Comparison of ENCODE assay signal across 11 cellular contexts in genomic region chrX:74423289-74423985, GRCh38. TPM values are rescaled to one million over a fixed set of nuclear protein-coding genes. Genes with fewer than 3 reads are reported as not detected.
DNase-seq lines count a peak whose midpoint lies in the region; ATAC-seq, FAIRE-seq and TF ChIP-seq lines count a peak whose summit lies in the region.
"Had no signal": no experiment of that assay in that cellular context is flagged by ENCODE, and none has a peak within 500 bp of the region (broad histone marks: within the 10 kb centered on the region; RNA-seq: fewer than 3 reads in every experiment).

No MANE protein-coding gene starts in this region.

- peak overlapping the region; percentile 88 to 96 for H3K4me2 ChIP-seq in H1 (ENCODE audit: insufficient read depth in 1 of 2, low read depth in 2 of 2, low read length in 2 of 2)

- H3K23ac ChIP-seq in H1 (ENCODE audit: insufficient read length) = no peak overlapping the region

- POLR2A ChIA-PET in H1 (lab: Charles Lee; ENCODE audit: partially characterized antibody) = interaction anchor here (1.1 to 1.8 kb wide), 3 partner anchors 8 to 113 kb away, joined by 3 to 5 read pairs (median 3); no protein-coding TSS in a partner anchor
- POLR2A ChIA-PET in naive thymus-derived CD4-positive, alpha-beta T cell (lab: Charles Lee) = no interaction called here

- peak; percentile 45 for FAIRE-seq in H1 (lab: Jason Lieb, UNC)
- no peak for FAIRE-seq in kidney (lab: Jason Lieb, UNC)
- FAIRE-seq: pancreas had no signal

- H3K4me1 ChIP-seq in H1 (replicated peaks in 1 of 4; ENCODE audit: control insufficient read depth in 3 of 4, insufficient read depth in 4 of 4, low read length in 3 of 4) (peaks cover 0 to 8% (median 3%) of the 10 kb centered on the region in 4 experiments; a peak in 4 of 7 replicates), tibial nerve (peaks cover 0 to 15% (median 0%) of the 10 kb centered on the region in 4 donors), kidney (ENCODE audit: control insufficient read depth in 1 of 2, insufficient read depth in 1 of 2, low read depth in 1 of 2, low read length in 2 of 2) (peaks cover 0 to 3% of the 10 kb centered on the region in 2 donors)
- H3K4me1 ChIP-seq in naive thymus-derived CD4-positive, alpha-beta T cell (ENCODE audit: control insufficient read depth in 2 of 2, insufficient read depth in 2 of 2, low read length in 2 of 2) = peaks cover 3% of the 10 kb centered on the region in 2 donors
- H3K4me1 ChIP-seq: pancreas had no signal

- H3K79me1 ChIP-seq in H1 (ENCODE audit: low read depth, low read length) = no peaks in the 10 kb centered on the region

- H2AK5ac ChIP-seq in H1 (ENCODE audit: low read depth, low read length) = no peak overlapping the region

- TF ChIP-seq CTCF in H1 (IDR thresholded peaks at IDR 0.05; ENCODE audit: control extremely low read depth in 1 of 3, insufficient read depth in 1 of 3, low read depth in 1 of 3, low read length in 3 of 3) = no peak
- no peak for TF ChIP-seq CTCF in tibial nerve (IDR thresholded peaks at IDR 0.05)
- no peak for TF ChIP-seq CTCF in kidney (IDR thresholded peaks at IDR 0.05; ENCODE audit: borderline replicate concordance, extremely low read depth, insufficient read depth)

- WGBS in H1 (ENCODE audit: extremely low coverage in 1 of 2, insufficient coverage in 1 of 2, insufficient read length in 1 of 2, insufficient replicate concordance in 2 of 2, low coverage in 1 of 2, low lambda C conversion rate in 2 of 2, missing lambda C conversion rate in 1 of 2), 2 experiments = 68% methylated on average over 5 of the region's 6 CpGs; no CpG with 5 or more reads in 1 of the 2 experiments
- 69 to 73% methylated on average over 5 to 6 of the region's 6 CpGs for WGBS in tibial nerve, 2 donors

- ATAC-seq in naive thymus-derived CD4-positive, alpha-beta T cell = no peak

- H3K4me1 Mint-ChIP-seq in activated naive CD4-positive, alpha-beta T cell treated with anti-CD3 and anti-CD28 coated beads, Interleukin-2, amount 50 U/mL, for 24 hours = peaks cover 9% of the 10 kb centered on the region
- H3K4me1 Mint-ChIP-seq in naive thymus-derived CD4-positive, alpha-beta T cell = peaks cover 0 to 14% (median 9%) of the 10 kb centered on the region in 7 donors

- H2BK20ac ChIP-seq in H1 (ENCODE audit: low read length) = no peak overlapping the region; the same call in 1 of the 2 replicates

- no peak overlapping the region for H3K56ac ChIP-seq in H1 (replicated peaks; ENCODE audit: insufficient read length, low read depth, low read length)

- H2BK12ac ChIP-seq in H1 (ENCODE audit: low read depth, low read length) = no peak overlapping the region

- H4K8ac ChIP-seq in H1 (ENCODE audit: extremely low read depth, insufficient read depth, low read length) = no peak overlapping the region; the same call in 1 of the 2 replicates

- H3K27me3 Mint-ChIP-seq in activated naive CD4-positive, alpha-beta T cell treated with anti-CD3 and anti-CD28 coated beads, Interleukin-2, amount 50 U/mL, for 24 hours = peaks cover 5% of the 10 kb centered on the region
- peaks cover 0 to 47% (median 9%) of the 10 kb centered on the region in 5 donors for H3K27me3 Mint-ChIP-seq in naive thymus-derived CD4-positive, alpha-beta T cell

- no peak overlapping the region for H3K14ac ChIP-seq in H1 (ENCODE audit: insufficient read length)

- H3K36me3 ChIP-seq in H1 (ENCODE audit: control insufficient read depth in 2 of 4, insufficient read depth in 4 of 4, low read length in 3 of 4) = no peaks in the 10 kb centered on the region
- H3K36me3 ChIP-seq in naive thymus-derived CD4-positive, alpha-beta T cell (ENCODE audit: control insufficient read depth in 2 of 3, insufficient read depth in 3 of 3, low read length in 3 of 3) = no peaks in the 10 kb centered on the region
- no peaks in the 10 kb centered on the region for H3K36me3 ChIP-seq in tibial nerve
- H3K36me3 ChIP-seq in kidney (ENCODE audit: control insufficient read depth in 1 of 2, insufficient read depth in 2 of 2, low read length in 2 of 2) = no peaks in the 10 kb centered on the region
- H3K36me3 ChIP-seq: pancreas had no signal

- H2BK5ac ChIP-seq in H1 (ENCODE audit: low read depth, low read length) = no peak overlapping the region

- H3K27ac Mint-ChIP-seq in activated naive CD4-positive, alpha-beta T cell treated with anti-CD3 and anti-CD28 coated beads, Interleukin-2, amount 50 U/mL, for 24 hours = no peak overlapping the region
- H3K27ac Mint-ChIP-seq in naive thymus-derived CD4-positive, alpha-beta T cell = no peak overlapping the region

- TF ChIP-seq POLR2A in H1 (IDR thresholded peaks at IDR 0.05; ENCODE audit: control extremely low read depth in 1 of 2, low read depth in 2 of 2, low read length in 2 of 2) (no peak), tibial nerve (IDR thresholded peaks at IDR 0.05) (no peak)

- intact Hi-C loops in naive thymus-derived CD4-positive, alpha-beta T cell (cut with micrococcal nuclease) = loop anchor here in 1 of 2 donors (5.0 to 10.0 kb wide), 3 partner anchors 111 to 189 kb away; partner anchors contain the start of gene RLIM
- intact Hi-C loops in kidney (cut with DNase I) = no loop called here

- H4K91ac ChIP-seq in H1 (replicated peaks; ENCODE audit: insufficient read length, low read length) = no peak overlapping the region

- DNase-seq in activated naive CD4-positive, alpha-beta T cell treated with Interleukin-2 at 50 U/mL for 16 hours = no peak
- DNase-seq in H1 (ENCODE audit: low read depth in 1 of 2, low spot score in 2 of 2) (no peak), tibial nerve (ENCODE audit: low spot score in 2 of 2) (no peak), kidney (no peak), T-helper 2 cell (no peak)
- no peak for DNase-seq in naive thymus-derived CD4-positive, alpha-beta T cell
- no peak for DNase-seq in activated effector memory CD4-positive, alpha-beta T cell treated with anti-CD3 and anti-CD28 coated beads, Interleukin-2, amount 50 U/mL, for 16 hours
- DNase-seq: NCI-H446 treated with DMSO at 0.1 percent for 48 hours had no signal

- no peak for TF ChIP-seq EP300 in H1 (IDR thresholded peaks at IDR 0.05; ENCODE audit: borderline replicate concordance in 1 of 2, low read depth in 2 of 2, low read length in 2 of 2)
- no peak for TF ChIP-seq EP300 in tibial nerve (IDR thresholded peaks at IDR 0.05)

- H4K20me1 ChIP-seq in H1 (replicated peaks in 1 of 2; ENCODE audit: control insufficient read depth in 1 of 2, insufficient read depth in 2 of 2, low read length in 2 of 2) = no peaks in the 10 kb centered on the region

- TF ChIP-seq RAD21 in H1 (IDR thresholded peaks at IDR 0.05 in 1 of 2, conservative IDR thresholded peaks at IDR 0.05 in 1 of 2; ENCODE audit: low read depth in 2 of 2, low read length in 2 of 2) = no peak

- peaks cover 17% of the 10 kb centered on the region for H3K23me2 ChIP-seq in H1 (ENCODE audit: low read depth, low read length)

- no peak overlapping the region for H2BK15ac ChIP-seq in H1 (ENCODE audit: low read length)

- H3K9ac ChIP-seq in H1 (replicated peaks in 1 of 4; ENCODE audit: extremely low read depth in 1 of 4, low read depth in 3 of 4, low read length in 3 of 4) (no peak overlapping the region), kidney (ENCODE audit: low read length in 2 of 2) (peak overlapping the region in 1 of 2 donors; percentile 46)

- H2AFZ ChIP-seq in H1 (ENCODE audit: low read length) = no peak overlapping the region

- H3K9me3 ChIP-seq in H1 (ENCODE audit: insufficient read depth in 2 of 2, low read depth in 1 of 2, low read length in 1 of 2) (no peaks in the 10 kb centered on the region), tibial nerve (no peaks in the 10 kb centered on the region), kidney (ENCODE audit: control insufficient read depth in 1 of 2, low read length in 2 of 2) (no peaks in the 10 kb centered on the region)
- no peaks in the 10 kb centered on the region for H3K9me3 ChIP-seq in naive thymus-derived CD4-positive, alpha-beta T cell (ENCODE audit: control insufficient read depth in 2 of 3, low read length in 3 of 3)
- H3K9me3 ChIP-seq: pancreas had no signal

- H3K4me3 Mint-ChIP-seq in activated naive CD4-positive, alpha-beta T cell treated with anti-CD3 and anti-CD28 coated beads, Interleukin-2, amount 50 U/mL, for 24 hours = peak overlapping the region; percentile 19
- H3K4me3 Mint-ChIP-seq in naive thymus-derived CD4-positive, alpha-beta T cell = peak overlapping the region in 7 of 10 donors; percentile 14 to 91 (median 54)

- H3K4ac ChIP-seq in H1 (replicated peaks; ENCODE audit: insufficient read length, low read depth, low read length) = no peak overlapping the region

- H2BK120ac ChIP-seq in H1 (replicated peaks; ENCODE audit: low read depth, low read length) = no peak overlapping the region

- H3K4me3 ChIP-seq in H1 (ENCODE audit: extremely low read depth in 1 of 4, insufficient read depth in 2 of 4, low read depth in 3 of 4, low read length in 4 of 4) (peak overlapping the region in 3 of 4 experiments; percentile 55 to 73 (median 66); a peak in 7 of 8 replicates), tibial nerve (peak overlapping the region in 1 of 4 donors; percentile 63), kidney (ENCODE audit: low read length in 2 of 2) (peak overlapping the region in 1 of 2 donors; percentile 54)
- H3K4me3 ChIP-seq in naive thymus-derived CD4-positive, alpha-beta T cell (ENCODE audit: low read length) = no peak overlapping the region

- H3K27ac ChIP-seq in H1 (ENCODE audit: low read depth, low read length) (peak overlapping the region; percentile 61), tibial nerve (peak overlapping the region in 3 of 4 donors; percentile 68 to 94 (median 91)), kidney (ENCODE audit: low read depth in 2 of 2, low read length in 2 of 2) (no peak overlapping the region)
- no peak overlapping the region for H3K27ac ChIP-seq in naive thymus-derived CD4-positive, alpha-beta T cell (ENCODE audit: low read depth, low read length)

- H3K36me3 Mint-ChIP-seq in activated naive CD4-positive, alpha-beta T cell treated with anti-CD3 and anti-CD28 coated beads, Interleukin-2, amount 50 U/mL, for 24 hours = no peaks in the 10 kb centered on the region
- no peaks in the 10 kb centered on the region for H3K36me3 Mint-ChIP-seq in naive thymus-derived CD4-positive, alpha-beta T cell

- no peak overlapping the region for H4K5ac ChIP-seq in H1 (ENCODE audit: insufficient read length, low read depth, low read length)

- no peaks in the 10 kb centered on the region for H3K79me2 ChIP-seq in H1 (ENCODE audit: control insufficient read depth in 1 of 2, insufficient read depth in 2 of 2, low read length in 2 of 2)

- CTCF ChIA-PET in H1 (lab: Charles Lee; ENCODE audit: partially characterized antibody) = interaction anchor here (0.7 to 1.8 kb wide), 5 partner anchors 9 to 111 kb away, joined by 3 to 5 read pairs (median 5); no protein-coding TSS in a partner anchor
- CTCF ChIA-PET in naive thymus-derived CD4-positive, alpha-beta T cell (lab: Charles Lee) = no interaction called here

- no peaks in the 10 kb centered on the region; a peak in 1 of 7 replicates for H3K27me3 ChIP-seq in H1 (replicated peaks in 1 of 4; ENCODE audit: control insufficient read depth in 3 of 4, extremely low read depth in 1 of 4, insufficient read depth in 3 of 4, low read length in 3 of 4)
- no peaks in the 10 kb centered on the region for H3K27me3 ChIP-seq in naive thymus-derived CD4-positive, alpha-beta T cell (ENCODE audit: control insufficient read depth in 2 of 2, insufficient read depth in 2 of 2, low read length in 2 of 2)
- peaks cover 0 to 36% of the 10 kb centered on the region in 2 donors for H3K27me3 ChIP-seq in tibial nerve
- H3K27me3 ChIP-seq: pancreas had no signal

- H3K18ac ChIP-seq in H1 (ENCODE audit: extremely low read depth, low read length) = no peak overlapping the region

- H3K9me3 Mint-ChIP-seq in activated naive CD4-positive, alpha-beta T cell treated with anti-CD3 and anti-CD28 coated beads, Interleukin-2, amount 50 U/mL, for 24 hours = no peaks in the 10 kb centered on the region
- H3K9me3 Mint-ChIP-seq in naive thymus-derived CD4-positive, alpha-beta T cell = no peaks in the 10 kb centered on the region
- H3K9me3 Mint-ChIP-seq: central memory CD8-positive, alpha-beta T cell had no signal

RNA-seq across cellular contexts. Expression of gene SLC16A2, which starts 2.1 kb away (rescaled TPM):
- total RNA-seq in H1 (2021; fragmentation: NEBNext Ultra II Directional; extraction: Animal tissue kit (Norgen Biotek cat#: 25700)) = 23.6 and 24.4 TPM in 2 replicates
- 28.3 and 32.2 TPM in 2 replicates for polyA plus RNA-seq in H1 (2011; rRNA removed)
- 21.7 TPM for polyA plus RNA-seq in H1 (2011; cell fraction: cytosol; rRNA removed)
- polyA plus RNA-seq in H1 (2011; cell fraction: nucleus; rRNA removed) = 26.4 TPM
- polyA plus RNA-seq in H1 (2012, experiment 1 of 2) = 21.9 to 26.7 TPM (median 23.2 TPM) in 4 replicates
- 22.7 TPM for polyA plus RNA-seq in H1 (2012, experiment 2 of 2)
- polyA plus RNA-seq in H1 (2013, experiment 1 of 2) = 35.3 TPM
- 37.9 TPM for polyA plus RNA-seq in H1 (2013, experiment 2 of 2)
- 46.3 and 48.4 TPM in 2 replicates for polyA minus RNA-seq in H1 (2011; rRNA and poly(A)+ RNA removed)
- 24.7 TPM for polyA minus RNA-seq in H1 (2011; cell fraction: cytosol; rRNA and poly(A)+ RNA removed)
- 14.9 TPM for polyA minus RNA-seq in H1 (2011; cell fraction: nucleus; rRNA and poly(A)+ RNA removed)
- total RNA-seq in naive thymus-derived CD4-positive, alpha-beta T cell = under 1 TPM in 3 of 5 experiments, not detected in 2; 0.27 to 0.38 (median 0.38) TPM
- under 1 TPM; 0.24 to 0.38 TPM for polyA plus RNA-seq in naive thymus-derived CD4-positive, alpha-beta T cell
- 10 to 100 TPM in 2 of 4 donors, 1 to 10 TPM in 2; 9.2 to 13.3 (median 10.8) TPM for total RNA-seq in tibial nerve
- total RNA-seq in kidney = 13.8 TPM
- polyA plus RNA-seq in kidney (ENCODE audit: insufficient read depth, low read depth, low replicate concordance) = 17.2 TPM

Comparison
In these comparisons a context has a peak if more than half of its experiments do, and no peak if none do; other contexts are left out.
1. H3K27ac ChIP-seq: peak in H1 (single experiment) and tibial nerve (3 of 4); none in naive thymus-derived CD4-positive, alpha-beta T cell (single experiment) and kidney (0 of 2).
2. RNA of gene SLC16A2, which starts 2.1 kb away (total RNA-seq): 23.6 to 24.4 TPM in H1, 13.8 TPM in kidney (single experiment) and 9.2 to 13.3 TPM in tibial nerve; 0.27 to 0.38 TPM in naive thymus-derived CD4-positive, alpha-beta T cell; every median in the first group is over 4 times any median in the second.